ENCODE assay signal across 13 cellular contexts in genomic region chr5:179596421-179596820, GRCh38. TPM values are rescaled to one million over a fixed set of nuclear protein-coding genes. Genes with fewer than 3 reads are reported as not detected.
DNase-seq lines count a peak whose midpoint lies in the region; ATAC-seq lines count a peak whose summit lies in the region.
"Had no signal": no experiment of that assay in that cellular context is flagged by ENCODE, and none has a peak within 500 bp of the region (broad histone marks: within the 10 kb centered on the region; RNA-seq: fewer than 3 reads in every experiment).

No MANE protein-coding gene starts in this region.

- H3K27me3 Mint-ChIP-seq in naive thymus-derived CD4-positive, alpha-beta T cell: no peaks in the 10 kb centered on the region

- no peak overlapping the region for H3K4me3 Mint-ChIP-seq in naive thymus-derived CD4-positive, alpha-beta T cell
- H3K4me3 Mint-ChIP-seq: HFFc6 had no signal

- CTCF ChIA-PET in naive thymus-derived CD4-positive, alpha-beta T cell (lab: Charles Lee): interaction anchor here (1.4 kb wide), 1 partner anchor 64 kb away, joined by 5 read pairs; no protein-coding TSS in a partner anchor

- H3K9ac ChIP-seq in muscle layer of colon (ENCODE audit: low read length): no peak overlapping the region

- H3K36me3 ChIP-seq in muscle layer of colon (ENCODE audit: insufficient read depth, low read length): peaks cover 67% of the 10 kb centered on the region
- peaks cover 0 to 82% (median 14%) of the 10 kb centered on the region in 3 experiments for H3K36me3 ChIP-seq in naive thymus-derived CD4-positive, alpha-beta T cell (ENCODE audit: control insufficient read depth in 2 of 3, insufficient read depth in 3 of 3, low read length in 3 of 3)

- no peak for ATAC-seq in naive thymus-derived CD4-positive, alpha-beta T cell
- ATAC-seq: HepG2 had no signal

- no peaks in the 10 kb centered on the region for H3K4me1 ChIP-seq in muscle layer of colon (ENCODE audit: insufficient read depth, low read length)
- H3K4me1 ChIP-seq in naive thymus-derived CD4-positive, alpha-beta T cell (ENCODE audit: control insufficient read depth in 2 of 2, insufficient read depth in 2 of 2, low read length in 2 of 2): no peaks in the 10 kb centered on the region

- no peaks in the 10 kb centered on the region for H3K9me3 Mint-ChIP-seq in naive thymus-derived CD4-positive, alpha-beta T cell
- H3K9me3 Mint-ChIP-seq: HFFc6 had no signal

- H3K36me3 Mint-ChIP-seq in naive thymus-derived CD4-positive, alpha-beta T cell: peaks cover 10 to 49% (median 28%) of the 10 kb centered on the region in 5 donors

- peak overlapping the region; percentile 14 for H3K27ac ChIP-seq in muscle layer of colon (ENCODE audit: low read depth, low read length)
- H3K27ac ChIP-seq in naive thymus-derived CD4-positive, alpha-beta T cell (ENCODE audit: low read depth, low read length): no peak overlapping the region
- H3K27ac ChIP-seq: C4-2B had no signal

- H3K27ac Mint-ChIP-seq in naive thymus-derived CD4-positive, alpha-beta T cell: no peak overlapping the region

- H3K4me1 Mint-ChIP-seq in naive thymus-derived CD4-positive, alpha-beta T cell: peaks cover 0 to 8% (median 0%) of the 10 kb centered on the region in 7 donors

- DNase-seq in NCI-H524 (lab: John Stamatoyannopoulos, UW): peak; percentile 47 to 82
- DNase-seq in NCI-H524 treated with DMSO at 0.1 percent for 48 hours (lab: John Stamatoyannopoulos, UW): no peak
- DNase-seq in NCI-H187 treated with DMSO at 0.1 percent for 48 hours (lab: John Stamatoyannopoulos, UW): peak; percentile 80
- peak; percentile 60 for DNase-seq in NCI-H510A treated with DMSO at 0.1 percent for 48 hours (lab: John Stamatoyannopoulos, UW)
- DNase-seq in midbrain (lab: John Stamatoyannopoulos, UW): no peak
- DNase-seq in KG1 (lab: John Stamatoyannopoulos, UW): no peak
- DNase-seq in naive thymus-derived CD4-positive, alpha-beta T cell: no peak
- DNase-seq: HFFc6, NCI-H1105, NCI-H748 treated with DMSO at 0.1 percent for 48 hours had no signal

- intact Hi-C loops in naive thymus-derived CD4-positive, alpha-beta T cell (cut with micrococcal nuclease): no loop called here

- no peaks in the 10 kb centered on the region for H3K9me3 ChIP-seq in muscle layer of colon (ENCODE audit: low read length)
- no peaks in the 10 kb centered on the region for H3K9me3 ChIP-seq in naive thymus-derived CD4-positive, alpha-beta T cell (ENCODE audit: control insufficient read depth in 2 of 3, low read length in 3 of 3)

- H3K4me3 ChIP-seq in muscle layer of colon (ENCODE audit: low read depth in 1 of 2, low read length in 2 of 2): no peak overlapping the region
- H3K4me3 ChIP-seq in naive thymus-derived CD4-positive, alpha-beta T cell (ENCODE audit: low read length): no peak overlapping the region

- POLR2A ChIA-PET in naive thymus-derived CD4-positive, alpha-beta T cell (lab: Charles Lee): no interaction called here

- H3K27me3 ChIP-seq in muscle layer of colon (ENCODE audit: control insufficient read depth in 1 of 2, insufficient read depth in 2 of 2, low read length in 2 of 2): no peaks in the 10 kb centered on the region
- no peaks in the 10 kb centered on the region for H3K27me3 ChIP-seq in naive thymus-derived CD4-positive, alpha-beta T cell (ENCODE audit: control insufficient read depth in 2 of 2, insufficient read depth in 2 of 2, low read length in 2 of 2)

RNA-seq across cellular contexts. Expression of gene HNRNPH1, which starts 27.1 kb away (rescaled TPM):
- total RNA-seq in naive thymus-derived CD4-positive, alpha-beta T cell: 1,000 to 10,000 TPM; 1,010 to 2,239 (median 1,692) TPM
- polyA plus RNA-seq in naive thymus-derived CD4-positive, alpha-beta T cell: 100 to 1,000 TPM; 120 to 141 TPM

RNA-seq across cellular contexts. Expression of gene RUFY1, which starts 46.1 kb away (rescaled TPM):
- total RNA-seq in naive thymus-derived CD4-positive, alpha-beta T cell: 10 to 100 TPM; 31.8 to 63.0 (median 52.3) TPM
- polyA plus RNA-seq in naive thymus-derived CD4-positive, alpha-beta T cell: 10 to 100 TPM; 21.0 to 34.6 TPM

Comparison
In these comparisons a context has a peak if more than half of its experiments do, and no peak if none do; other contexts are left out.
1. DNase-seq: peak in NCI-H524 (2 of 2), NCI-H187 treated with DMSO at 0.1 percent for 48 hours (single experiment) and NCI-H510A treated with DMSO at 0.1 percent for 48 hours (single experiment); none in NCI-H524 treated with DMSO at 0.1 percent for 48 hours (single experiment), midbrain (single experiment), KG1 (single experiment) and naive thymus-derived CD4-positive, alpha-beta T cell (0 of 9).